ENCODE assay signal across 27 cellular contexts in the genomic region with DNA sequence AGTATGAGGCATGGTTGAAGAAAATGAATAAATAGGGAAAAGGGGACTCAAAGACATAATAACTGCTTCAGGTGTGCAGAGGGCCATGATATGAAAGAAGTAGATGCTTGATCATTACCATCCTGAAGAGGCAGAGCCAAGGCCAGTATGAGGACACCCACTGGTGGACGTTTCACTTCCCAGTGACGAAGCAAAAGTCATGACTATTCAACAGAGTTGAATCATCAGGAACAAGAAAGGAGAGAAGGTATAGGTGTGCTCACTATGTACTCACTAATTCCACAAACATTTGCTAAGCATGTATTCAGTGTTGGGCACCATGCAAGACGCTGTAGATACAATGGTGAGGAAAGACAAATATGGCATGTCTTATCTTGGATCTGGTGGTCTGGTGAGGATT.
"Had no signal": no experiment of that assay in that cellular context is flagged by ENCODE, and none has a peak within 500 bp of the region (broad histone marks: within the 10 kb centered on the region; RNA-seq: fewer than 3 reads in every experiment).

No MANE protein-coding gene starts in this region.

- H3K9me3 ChIP-seq: colonic mucosa, gastroesophageal sphincter, heart right ventricle, mucosa of descending colon, ovary, right lobe of liver, testis, upper lobe of right lung had no signal

- H3K9me3 Mint-ChIP-seq: activated B cell treated with CpG ODN at 0.5 μM for 24 hours; activated T-helper 2 cell treated with anti-CD3 and anti-CD28 coated beads, Interferon-gamma antibody, Interleukin-2, Interleukin-4, amounts not matched to agents 10 μg/mL and 5 μg/mL and 100 μg/mL, durations not matched to agents 14 hours and 24 hours and 36 hours; memory B cell; neural progenitor cell; T-cell had no signal

- H3K36me3 ChIP-seq: colonic mucosa, gastroesophageal sphincter, heart right ventricle, neural progenitor cell, ovary, right lobe of liver, upper lobe of right lung had no signal

- H3K4me2 ChIP-seq: neural progenitor cell had no signal

- H3K36me3 Mint-ChIP-seq: brain, memory B cell, neural progenitor cell, T-cell had no signal

- H3K4me1 ChIP-seq: colonic mucosa, gastroesophageal sphincter, neural progenitor cell, right lobe of liver, testis, upper lobe of right lung had no signal

- ATAC-seq: activated naive CD8-positive, alpha-beta T cell treated with anti-CD3 and anti-CD28 coated beads, Interleukin-2, amount 50 U/mL, for 24 hours; gastroesophageal sphincter; heart right ventricle; left ventricle myocardium superior; naive thymus-derived CD4-positive, alpha-beta T cell; right lobe of liver; SK-N-SH treated with all-trans-retinoic acid at 6 μM for 48 hours; T-cell; upper lobe of right lung had no signal

- H3K27me3 ChIP-seq: colonic mucosa, gastroesophageal sphincter, heart right ventricle, neural progenitor cell, ovary, right lobe of liver, testis, upper lobe of right lung had no signal

- H3K27me3 Mint-ChIP-seq: activated B cell treated with CpG ODN at 0.5 μM for 24 hours; activated naive CD8-positive, alpha-beta T cell treated with anti-CD3 and anti-CD28 coated beads, Interleukin-2, amount 50 U/mL, for 24 hours; T-cell had no signal

- H3K27ac Mint-ChIP-seq: activated B cell treated with CpG ODN at 0.5 μM for 24 hours; activated naive CD4-positive, alpha-beta T cell treated with anti-CD3 and anti-CD28 coated beads for 36 hours; activated naive CD8-positive, alpha-beta T cell treated with anti-CD3 and anti-CD28 coated beads, Interleukin-2, amount 50 U/mL, for 24 hours; activated T-helper 2 cell treated with anti-CD3 and anti-CD28 coated beads, Interferon-gamma antibody, Interleukin-2, Interleukin-4, amounts not matched to agents 10 μg/mL and 5 μg/mL and 100 μg/mL, durations not matched to agents 14 hours and 24 hours and 36 hours; endodermal cell; memory B cell; naive thymus-derived CD4-positive, alpha-beta T cell; neural progenitor cell; T-cell had no signal

- H3K27ac ChIP-seq: colonic mucosa, gastroesophageal sphincter, neural progenitor cell, ovary, right lobe of liver, testis, upper lobe of right lung had no signal

- H3K9ac ChIP-seq: neural progenitor cell had no signal

- FAIRE-seq: small intestine had no signal

- H3K4me3 ChIP-seq: colonic mucosa, gastroesophageal sphincter, heart right ventricle, mucosa of descending colon, neural progenitor cell, ovary, right lobe of liver, testis, upper lobe of right lung had no signal

- DNase-seq: activated B cell treated with CpG ODN at 0.5 μM for 24 hours; activated CD4-positive, alpha-beta T cell treated with anti-CD3 and anti-CD28 coated beads for 48 hours; activated CD8-positive, alpha-beta memory T cell treated with anti-CD3 and anti-CD28 coated beads for 24 hours; activated naive CD4-positive, alpha-beta T cell treated with anti-CD3 and anti-CD28 coated beads for 36 hours; activated naive CD8-positive, alpha-beta T cell treated with anti-CD3 and anti-CD28 coated beads, Interleukin-2, amount 50 U/mL, for 24 hours; anterior cingulate cortex; central memory CD4-positive, alpha-beta T cell; endodermal cell; heart right ventricle; kidney glomerular epithelial cell; left ventricle myocardium superior; naive thymus-derived CD4-positive, alpha-beta T cell; ovary; right lobe of liver; small intestine; stimulated activated CD4-positive, alpha-beta T cell treated with anti-CD3 and anti-CD28 coated beads, Interleukin-4, amount 100 ng/mL, for 1 hour; T-cell; testis; upper lobe of right lung had no signal

- H3K4me3 Mint-ChIP-seq: activated B cell treated with CpG ODN at 0.5 μM for 24 hours; activated naive CD4-positive, alpha-beta T cell treated with anti-CD3 and anti-CD28 coated beads for 36 hours; activated naive CD8-positive, alpha-beta T cell treated with anti-CD3 and anti-CD28 coated beads, Interleukin-2, amount 50 U/mL, for 24 hours; brain; endodermal cell; memory B cell; naive thymus-derived CD4-positive, alpha-beta T cell; neural progenitor cell; T-cell had no signal

- H2AFZ ChIP-seq: neural progenitor cell had no signal

- H3K4me1 Mint-ChIP-seq: activated B cell treated with CpG ODN at 0.5 μM for 24 hours, neural progenitor cell, T-cell had no signal
